In genomic region chr19:9309974-9310446, GRCh38 we compare ENCODE assay signal across 8 cellular contexts. TPM values are rescaled to one million over a fixed set of nuclear protein-coding genes. Genes with fewer than 3 reads are reported as not detected.
DNase-seq lines count a peak whose midpoint lies in the region; FAIRE-seq and TF ChIP-seq lines count a peak whose summit lies in the region.

No MANE protein-coding gene starts in this region.

- H3K27ac Mint-ChIP-seq in immature natural killer cell, result peak overlapping the region; percentile 92 to 97 (median 95)

- TF ChIP-seq POLR2A in H54 (IDR thresholded peaks at IDR 0.05; ENCODE audit: low read depth, low read length), result no peak

- FAIRE-seq in H54 (lab: Jason Lieb, UNC) (peak; percentile 11), bronchial epithelial cell (lab: Jason Lieb, UNC) (no peak)

- DNase-seq in GM12865 (ENCODE audit: low read depth), result no peak
- DNase-seq in H54 (ENCODE audit: insufficient read length, low spot score), result peak; percentile 78
- peak; percentile 87 for DNase-seq in LHCN-M2 (ENCODE audit: low read depth)
- DNase-seq in RKO (ENCODE audit: low spot score), result peak; percentile 88
- DNase-seq in bronchial epithelial cell (ENCODE audit: low read depth), result no peak
- DNase-seq in immature natural killer cell, result no peak
- DNase-seq in stimulated activated CD4-positive, alpha-beta T cell treated with anti-CD3 and anti-CD28 coated beads, Interleukin-12 subunit alpha, Interleukin-12 subunit beta, amount 100 ng/mL, for 48 hours (ENCODE audit: low read depth in 2 of 3, low spot score in 1 of 3), result peak in 2 of 3 donors; percentile 81 to 89
- DNase-seq in glomerular visceral epithelial cell (ENCODE audit: extremely low spot score), result no peak

- H3K27me3 Mint-ChIP-seq in immature natural killer cell (ENCODE audit: low read depth in 3 of 3), result peaks cover 6 to 19% (median 17%) of the 10 kb centered on the region in 3 donors

- H3K27me3 ChIP-seq in bronchial epithelial cell (ENCODE audit: control insufficient read depth, insufficient read depth, low read length), result no peaks in the 10 kb centered on the region

- H3K4me3 ChIP-seq in GM12865 (ENCODE audit: low read depth, low read length) (peak overlapping the region; percentile 97), bronchial epithelial cell (ENCODE audit: low read depth, low read length) (peak overlapping the region; percentile 53)

- TF ChIP-seq CTCF in GM12865 (IDR thresholded peaks at IDR 0.05; ENCODE audit: insufficient read depth, low read depth, low read length, missing control alignments) (no peak), bronchial epithelial cell (IDR thresholded peaks at IDR 0.05; ENCODE audit: insufficient read depth, low read length, severe bottlenecking) (no peak)

- H3K9me3 Mint-ChIP-seq in immature natural killer cell, result peaks cover 0 to 4% (median 0%) of the 10 kb centered on the region in 6 donors

- H3K4me3 Mint-ChIP-seq in immature natural killer cell, result peak overlapping the region; percentile 91 to 96 (median 94)

- H3K36me3 Mint-ChIP-seq in immature natural killer cell, result peaks cover 3 to 5% (median 3%) of the 10 kb centered on the region in 3 donors

- H3K4me1 Mint-ChIP-seq in immature natural killer cell, result peaks cover 35 to 44% of the 10 kb centered on the region in 2 donors

- H3K36me3 ChIP-seq in bronchial epithelial cell (ENCODE audit: control insufficient read depth, insufficient read depth, low read length), result no peaks in the 10 kb centered on the region

RNA-seq across cellular contexts. Expression of gene ZNF699, which starts 0.4 kb away (rescaled TPM):
- total RNA-seq in LHCN-M2 (2014; rRNA removed), result 13.9 and 34.0 TPM in 2 replicates
- 3.3 TPM for polyA plus RNA-seq in LHCN-M2 (2012)
- total RNA-seq in bronchial epithelial cell, result 8.8 and 11.6 TPM in 2 replicates
- polyA plus RNA-seq in immature natural killer cell, result 10 to 100 TPM in 2 of 3 donors, 1 to 10 TPM in 1; 8.1 to 11.0 (median 10.9) TPM

RNA-seq across cellular contexts. Expression of gene ZNF559, which starts 14.0 kb away (rescaled TPM):
- 6.2 and 8.0 TPM in 2 replicates for total RNA-seq in LHCN-M2 (2014; rRNA removed)
- polyA plus RNA-seq in LHCN-M2 (2012), result 4.1 TPM
- total RNA-seq in bronchial epithelial cell, result 10.8 and 12.1 TPM in 2 replicates
- 10 to 100 TPM; 12.3 to 26.4 (median 16.4) TPM for polyA plus RNA-seq in immature natural killer cell

RNA-seq across cellular contexts. Expression of gene ZNF177, which starts 52.8 kb away (rescaled TPM):
- total RNA-seq in LHCN-M2 (2014; rRNA removed), result 1.3 and 2.2 TPM in 2 replicates
- 0.94 TPM for polyA plus RNA-seq in LHCN-M2 (2012)
- 0.79 and 1.2 TPM in 2 replicates for total RNA-seq in bronchial epithelial cell
- polyA plus RNA-seq in immature natural killer cell, result under 1 TPM in 1 of 3 donors, not detected in 2; 0.52 TPM

RNA-seq across cellular contexts. Expression of gene OR7E24, which starts 59.3 kb away (rescaled TPM):
- total RNA-seq in LHCN-M2 (2014; rRNA removed) (not detected in 2 replicates), bronchial epithelial cell (not detected in 2 replicates)
- not detected for polyA plus RNA-seq in LHCN-M2 (2012)
- polyA plus RNA-seq in immature natural killer cell, result not detected

Comparison
In these comparisons a context has a peak if more than half of its experiments do, and no peak if none do; other contexts are left out.
1. DNase-seq: peak in H54 (single experiment), LHCN-M2 (single experiment), RKO (single experiment) and stimulated activated CD4-positive, alpha-beta T cell treated with anti-CD3 and anti-CD28 coated beads, Interleukin-12 subunit alpha, Interleukin-12 subunit beta, amount 100 ng/mL, for 48 hours (2 of 3); none in GM12865 (single experiment), bronchial epithelial cell (single experiment), immature natural killer cell (0 of 3) and glomerular visceral epithelial cell (single experiment).